Comparison of ENCODE assay signal across 15 cellular contexts in genomic region chr5:107464403-107464802, GRCh38.
DNase-seq lines count a peak whose midpoint lies in the region; ATAC-seq and TF ChIP-seq lines count a peak whose summit lies in the region.
"Had no signal": no experiment of that assay in that cellular context is flagged by ENCODE, and none has a peak within 500 bp of the region (broad histone marks: within the 10 kb centered on the region; RNA-seq: fewer than 3 reads in every experiment).

No MANE protein-coding gene starts in this region.

- H3K9me3 Mint-ChIP-seq in nephron progenitor cell: peaks cover 2% of the 10 kb centered on the region
- H3K9me3 Mint-ChIP-seq in CD4-positive, alpha-beta T cell: no peaks in the 10 kb centered on the region
- H3K9me3 Mint-ChIP-seq: naive thymus-derived CD4-positive, alpha-beta T cell had no signal

- H3K27me3 Mint-ChIP-seq in nephron progenitor cell (ENCODE audit: low read depth, poor library complexity): no peaks in the 10 kb centered on the region
- H3K27me3 Mint-ChIP-seq in CD4-positive, alpha-beta T cell: no peaks in the 10 kb centered on the region

- CTCF ChIA-PET in Panc1 (lab: Charles Lee): interaction anchor here (0.7 kb wide), 1 partner anchor 1489 kb away, joined by 6 read pairs; no protein-coding TSS in a partner anchor
- CTCF ChIA-PET in CD4-positive, alpha-beta T cell (lab: Charles Lee): no interaction called here

- H3K4me3 ChIP-seq in Panc1 (ENCODE audit: low read depth in 2 of 2, low read length in 2 of 2) (peak overlapping the region in 1 of 2 experiments; percentile 14; a peak in 2 of 4 replicates), HAP-1 (no peak overlapping the region)
- H3K4me3 ChIP-seq: gastroesophageal sphincter had no signal

- intact Hi-C loops in Panc1 (cut with micrococcal nuclease; ENCODE audit: unreplicated experiment): no loop called here
- intact Hi-C loops in CD4-positive, alpha-beta T cell (cut with DNase I, micrococcal nuclease): no loop called here

- H3K4me1 ChIP-seq in Panc1 (ENCODE audit: control insufficient read depth, insufficient read depth, low read length): peaks cover 70% of the 10 kb centered on the region
- peaks cover 73% of the 10 kb centered on the region for H3K4me1 ChIP-seq in HAP-1

- peak overlapping the region; percentile 97 for H3K27ac Mint-ChIP-seq in nephron progenitor cell
- no peak overlapping the region for H3K27ac Mint-ChIP-seq in CD4-positive, alpha-beta T cell
- H3K27ac Mint-ChIP-seq: naive thymus-derived CD4-positive, alpha-beta T cell had no signal

- H3K27ac ChIP-seq in Panc1 (ENCODE audit: low read length): peak overlapping the region; percentile 86
- H3K27ac ChIP-seq in CD4-positive, alpha-beta T cell (ENCODE audit: low read depth, low read length): no peak overlapping the region
- H3K27ac ChIP-seq: brain microvascular endothelial cell, gastroesophageal sphincter had no signal

- no peaks in the 10 kb centered on the region for H3K27me3 ChIP-seq in Panc1 (ENCODE audit: control insufficient read depth, insufficient read depth, low read length)
- H3K27me3 ChIP-seq in HAP-1 (ENCODE audit: low read depth): no peaks in the 10 kb centered on the region
- no peaks in the 10 kb centered on the region for H3K27me3 ChIP-seq in CD4-positive, alpha-beta T cell (ENCODE audit: control insufficient read depth, insufficient read depth, low read length)
- H3K27me3 ChIP-seq: brain microvascular endothelial cell, gastroesophageal sphincter had no signal

- ATAC-seq in GM18867 (IDR thresholded peaks at IDR 0.05; ENCODE audit: unreplicated experiment): peak; percentile 58
- ATAC-seq in GM21526 (IDR thresholded peaks at IDR 0.05; ENCODE audit: low FRiP score, unreplicated experiment): peak; percentile 63
- 0 out of 2 replicates have a peak, but pooled peaks have one; percentile 49 for ATAC-seq in Panc1
- ATAC-seq in CD4-positive, alpha-beta T cell (ENCODE audit: poor library complexity): no peak
- ATAC-seq: gastroesophageal sphincter; naive thymus-derived CD4-positive, alpha-beta T cell had no signal

- H3K36me3 ChIP-seq in Panc1 (ENCODE audit: control insufficient read depth, insufficient read depth, low read length): no peaks in the 10 kb centered on the region
- no peaks in the 10 kb centered on the region for H3K36me3 ChIP-seq in HAP-1 (replicated peaks)
- H3K36me3 ChIP-seq: brain microvascular endothelial cell, gastroesophageal sphincter had no signal

- peak overlapping the region; percentile 41 for H3K4me3 Mint-ChIP-seq in nephron progenitor cell
- H3K4me3 Mint-ChIP-seq in CD4-positive, alpha-beta T cell: no peak overlapping the region
- H3K4me3 Mint-ChIP-seq: naive thymus-derived CD4-positive, alpha-beta T cell had no signal

- TF ChIP-seq CTCF in Panc1 (IDR thresholded peaks at IDR 0.05) (no peak), nephron progenitor cell (IDR thresholded peaks at IDR 0.05) (no peak)
- TF ChIP-seq CTCF in CD4-positive, alpha-beta T cell (IDR thresholded peaks at IDR 0.05): no peak

- H3K9me3 ChIP-seq in Panc1 (ENCODE audit: control insufficient read depth, insufficient read depth, low read depth, low read length) (no peaks in the 10 kb centered on the region), HAP-1 (no peaks in the 10 kb centered on the region)
- H3K9me3 ChIP-seq in CD4-positive, alpha-beta T cell (ENCODE audit: control insufficient read depth, low read length): no peaks in the 10 kb centered on the region
- H3K9me3 ChIP-seq: gastroesophageal sphincter had no signal

- POLR2A ChIA-PET in Panc1 (lab: Charles Lee): interaction anchor here (1.0 kb wide), 1 partner anchor 37 kb away, joined by 4 read pairs; no protein-coding TSS in a partner anchor
- POLR2A ChIA-PET in CD4-positive, alpha-beta T cell (lab: Charles Lee): no interaction called here

- no TSS peak for BruUV-seq in Panc1 (replicated peaks; lab: Mats Ljungman, UMichigan)

- H3K36me3 Mint-ChIP-seq in nephron progenitor cell (ENCODE audit: low read depth): peaks cover 2% of the 10 kb centered on the region
- H3K36me3 Mint-ChIP-seq in CD4-positive, alpha-beta T cell (ENCODE audit: low read depth): no peaks in the 10 kb centered on the region
- H3K36me3 Mint-ChIP-seq: naive thymus-derived CD4-positive, alpha-beta T cell had no signal

- in situ Hi-C loops in Panc1 (cut with HindIII; ENCODE audit: low pct_unique_long_range_greater_than_20kb, low sequenced_read_pairs) (no loop called here), HAP-1 (cut with MboI; ENCODE audit: low sequenced_read_pairs) (loop anchor here (25.0 kb wide), 1 partner anchor 198 kb away; the partner anchor contains the start of gene EFNA5)

- peaks cover 59% of the 10 kb centered on the region for H3K4me1 Mint-ChIP-seq in nephron progenitor cell
- H3K4me1 Mint-ChIP-seq in CD4-positive, alpha-beta T cell (ENCODE audit: low read depth): peaks cover 2% of the 10 kb centered on the region

- DNase-seq in Panc1 (ENCODE audit: low read depth, low spot score): no peak
- DNase-seq in nephron progenitor cell: no peak
- no peak for DNase-seq in HAP-1 (ENCODE audit: low spot score in 2 of 2)
- no peak for DNase-seq in CD4-positive, alpha-beta T cell
- DNase-seq in GM19240 (ENCODE audit: insufficient read length, low spot score): no peak
- DNase-seq: activated CD4-positive, alpha-beta T cell treated with anti-CD3 and anti-CD28 coated beads, Interleukin-2, amount 50 U/mL, for 1 hour; activated effector memory CD4-positive, alpha-beta T cell treated with Interleukin-2 at 50 U/mL for 16 hours; brain microvascular endothelial cell; effector memory CD4-positive, alpha-beta T cell; H7; naive thymus-derived CD4-positive, alpha-beta T cell; NCI-H1417 had no signal
